Comparison of ENCODE assay signal across 8 cellular contexts in genomic region chr1:117121589-117122296, GRCh38. TPM values are rescaled to one million over a fixed set of nuclear protein-coding genes. Genes with fewer than 3 reads are reported as not detected.
A peak's percentile ranks its signal among the peaks of the same experiment; 100 is the strongest.
DNase-seq lines count a peak whose midpoint lies in the region; ATAC-seq and TF ChIP-seq lines count a peak whose summit lies in the region.

Gene TRIM45, minus strand, starts transcription at chr1:117121749. Its CDS starts 548 bp downstream, at chr1:117121201.

- no peaks in the 10 kb centered on the region for H3F3A ChIP-seq in MM.1S (ENCODE audit: insufficient read depth, low read length)

- no peak for TF ChIP-seq EP300 in suprapubic skin (IDR thresholded peaks at IDR 0.05)

- H3K4me2 ChIP-seq in HCT116 (ENCODE audit: low read length) (peak within 1 kb of the TSS; percentile 94), MM.1S (ENCODE audit: low read depth, low read length) (peak within 1 kb of the TSS; percentile 59; the same call in 1 of the 2 replicates)

- peaks cover 9% of the 10 kb centered on the region; the same call in 1 of the 2 replicates for H3K27me3 ChIP-seq in HCT116 (ENCODE audit: insufficient read depth, low read length)
- H3K27me3 ChIP-seq in MM.1S (replicated peaks; ENCODE audit: insufficient read depth, low read length), result no peaks in the 10 kb centered on the region
- H3K27me3 ChIP-seq in suprapubic skin, result no peaks in the 10 kb centered on the region

- POLR2A ChIA-PET in HCT116 (lab: Charles Lee), result no interaction called here

- no peaks in the 10 kb centered on the region for H3K9me2 ChIP-seq in HCT116 (ENCODE audit: insufficient read depth)
- no peaks in the 10 kb centered on the region for H3K9me2 ChIP-seq in MM.1S (replicated peaks; ENCODE audit: insufficient read depth, low read length)

- H3K9ac ChIP-seq in HCT116 (ENCODE audit: low read length) (peak within 1 kb of the TSS; percentile 70), MM.1S (ENCODE audit: low read length) (peak within 1 kb of the TSS; percentile 62)

- peak; percentile 97 for ATAC-seq in HCT116

- peak within 1 kb of the TSS; percentile 95 for H2AFZ ChIP-seq in HCT116 (ENCODE audit: low read depth, low read length, poor library complexity, severe bottlenecking)
- peak within 1 kb of the TSS; percentile 74 for H2AFZ ChIP-seq in MM.1S (ENCODE audit: low read length)

- TF ChIP-seq RAD21 in HCT116 (IDR thresholded peaks at IDR 0.05; ENCODE audit: low read depth), result peak; percentile 61

- TF ChIP-seq POLR2A in HCT116 (IDR thresholded peaks at IDR 0.05; ENCODE audit: borderline replicate concordance, extremely low read depth, insufficient read depth, insufficient read length), result peak; percentile 32
- no peak for TF ChIP-seq POLR2A in suprapubic skin (IDR thresholded peaks at IDR 0.05)

- CTCF ChIA-PET in HCT116 (lab: Charles Lee), result interaction anchor here (0.8 to 2.6 kb wide), 4 partner anchors 11 to 163 kb away, joined by 3 to 15 read pairs (median 4); no protein-coding TSS in a partner anchor

- intact Hi-C loops in HCT116 (cut with micrococcal nuclease), result loop anchor here (10.0 kb wide), 1 partner anchor 633 kb away; no protein-coding TSS in a partner anchor

- H3K79me2 ChIP-seq in HCT116 (ENCODE audit: insufficient read depth, low read length) (no peaks in the 10 kb centered on the region), MM.1S (ENCODE audit: low read length) (no peaks in the 10 kb centered on the region)

- WGBS in suprapubic skin, result 0% methylated on average over 23 of the region's 70 CpGs

- TF ChIP-seq CTCF in HCT116 (IDR thresholded peaks at IDR 0.05 in 2 of 3, conservative IDR thresholded peaks at IDR 0.05 in 1 of 3; ENCODE audit: borderline replicate concordance in 1 of 3, insufficient read depth in 1 of 3, low read depth in 2 of 3, low read length in 2 of 3) (peak; percentile 52 to 75 (median 68); a peak in 5 of 6 replicates), MM.1S (IDR thresholded peaks at IDR 0.05; ENCODE audit: low read length) (peak; percentile 50), suprapubic skin (IDR thresholded peaks at IDR 0.05) (peak; percentile 41 to 74)

- H3K27ac ChIP-seq in HCT116 (ENCODE audit: low read depth, low read length), result peak within 1 kb of the TSS; percentile 58
- H3K27ac ChIP-seq in MM.1S (ENCODE audit: low read length), result peak within 1 kb of the TSS; percentile 35; the same call in 1 of the 2 replicates
- H3K27ac ChIP-seq in suprapubic skin, result peak within 1 kb of the TSS; percentile 71

- no TSS peak for BruUV-seq in HCT116 (replicated peaks; lab: Mats Ljungman, UMichigan)

- H3K36me3 ChIP-seq in HCT116 (ENCODE audit: control insufficient read depth in 1 of 2, insufficient read depth in 2 of 2, low read length in 2 of 2) (no peaks in the 10 kb centered on the region), MM.1S (replicated peaks; ENCODE audit: insufficient read depth, low read length) (no peaks in the 10 kb centered on the region), suprapubic skin (peaks cover 5% of the 10 kb centered on the region)

- peak within 1 kb of the TSS; percentile 46 to 67 for H3K4me3 ChIP-seq in HCT116 (replicated peaks in 1 of 2; ENCODE audit: low read depth in 1 of 2, low read length in 2 of 2)
- H3K4me3 ChIP-seq in MM.1S (ENCODE audit: low read length), result peak within 1 kb of the TSS; percentile 77
- H3K4me3 ChIP-seq in suprapubic skin, result peak within 1 kb of the TSS; percentile 61

- RAD21 ChIA-PET in HCT116 (lab: Charles Lee; ENCODE audit: low non-redundant PET in 1 of 2, low total read pairs in 2 of 2, uncharacterized antibody in 2 of 2, unreplicated experiment in 2 of 2), result no interaction called here

- H4K20me1 ChIP-seq in HCT116 (ENCODE audit: insufficient read depth) (no peaks in the 10 kb centered on the region), MM.1S (ENCODE audit: insufficient read depth, low read length) (no peaks in the 10 kb centered on the region)

- H3K4me1 ChIP-seq in HCT116 (ENCODE audit: control insufficient read depth in 1 of 2, insufficient read depth in 2 of 2, low read length in 2 of 2) (peaks cover 0 to 14% of the 10 kb centered on the region in 2 experiments; a peak in 1 of 4 replicates), MM.1S (ENCODE audit: low read length) (no peaks in the 10 kb centered on the region), suprapubic skin (peaks cover 15% of the 10 kb centered on the region)

- DNase-seq in GM03348 (ENCODE audit: low spot score) (peak; percentile 98), HCT116 (ENCODE audit: low read depth, low spot score) (peak; percentile 90), MM.1S (peak; percentile 84), SK-N-DZ (ENCODE audit: low spot score) (peak; percentile 96), globus pallidus (ENCODE audit: low spot score) (peak; percentile 97), nucleus accumbens (lab: John Stamatoyannopoulos, UW) (peak; percentile 65 to 100 (median 96)), suprapubic skin (ENCODE audit: low spot score in 2 of 2) (peak; percentile 96 to 98)
- DNase-seq in activated naive CD4-positive, alpha-beta T cell treated with anti-CD3 and anti-CD28 coated beads, Interleukin-2, amount 50 U/mL, for 16 hours, result peak; percentile 82

- no peaks in the 10 kb centered on the region for H3K9me3 ChIP-seq in HCT116 (ENCODE audit: control insufficient read depth in 1 of 2, insufficient read depth in 1 of 2, low read depth in 1 of 2, low read length in 2 of 2)
- H3K9me3 ChIP-seq in MM.1S (replicated peaks; ENCODE audit: insufficient read depth, low read length), result no peaks in the 10 kb centered on the region
- no peaks in the 10 kb centered on the region for H3K9me3 ChIP-seq in suprapubic skin

TF ChIP-seq in HCT116, 20 proteins besides CTCF, POLR2A, EP300 and RAD21:
- TF ChIP-seq ZNF274 (IDR thresholded peaks at IDR 0.05; ENCODE audit: low read depth, low read length) (no peak), EGR1 (IDR thresholded peaks at IDR 0.05; ENCODE audit: low read depth) (0 out of 2 replicates have a peak, but pooled peaks have one; percentile 46), TCF7L2 (IDR thresholded peaks at IDR 0.05; ENCODE audit: borderline replicate concordance, extremely low read depth, insufficient read depth, insufficient read length) (no peak), SP1 (IDR thresholded peaks at IDR 0.05; ENCODE audit: low read depth) (peak; percentile 79), POLR2AphosphoS5 (IDR thresholded peaks at IDR 0.05; ENCODE audit: low read depth, low read length) (peak; percentile 65), ZFX (IDR thresholded peaks at IDR 0.05) (peak; percentile 34), MAX (IDR thresholded peaks at IDR 0.05) (peak; percentile 97)

RNA-seq across cellular contexts. Expression of gene TRIM45, which starts in this region (rescaled TPM):
- total RNA-seq in HCT116 (2021; ENCODE audit: unreplicated experiment) (3.5 TPM), suprapubic skin (10 to 100 TPM in 1 of 4 donors, 1 to 10 TPM in 3; 2.6 to 10.4 (median 3.8) TPM)
- polyA plus RNA-seq in HCT116 (2012), result 4.0 TPM in 2 replicates
- polyA plus RNA-seq in SK-N-DZ (2014; cell fraction: cytosol; rRNA removed), result 9.3 and 13.1 TPM in 2 replicates
- polyA plus RNA-seq in SK-N-DZ (2014; cell fraction: nucleus; rRNA removed), result 17.6 and 31.4 TPM in 2 replicates

Comparison
In these comparisons a context has a peak if more than half of its experiments do, and no peak if none do; other contexts are left out.
1. Peak in every context shown above with its lines: DNase-seq, ATAC-seq, H3K4me3 ChIP-seq and H3K27ac ChIP-seq.